ENCODE assay signal across 9 cellular contexts in the genomic region with DNA sequence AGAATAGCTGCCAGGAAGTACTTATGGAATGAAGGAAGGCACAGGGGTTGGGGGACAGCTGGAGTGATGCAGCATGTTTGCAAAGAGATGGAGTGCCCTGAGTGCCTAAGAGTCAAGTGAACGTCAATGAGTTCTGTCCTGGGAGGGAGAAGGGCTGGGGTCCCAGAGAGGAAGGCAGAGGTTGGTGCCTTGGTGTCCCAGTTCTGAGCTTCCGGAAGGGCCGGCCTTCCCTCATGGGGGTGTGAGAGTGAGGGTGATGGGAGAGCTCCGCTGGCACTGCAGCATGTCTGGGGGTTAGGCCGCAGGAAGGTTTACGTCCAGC. TPM values are rescaled to one million over a fixed set of nuclear protein-coding genes. Genes with fewer than 3 reads are reported as not detected.
DNase-seq lines count a peak whose midpoint lies in the region; ATAC-seq and TF ChIP-seq lines count a peak whose summit lies in the region.
"Had no signal": no experiment of that assay in that cellular context is flagged by ENCODE, and none has a peak within 500 bp of the region (broad histone marks: within the 10 kb centered on the region; RNA-seq: fewer than 3 reads in every experiment).

No MANE protein-coding gene starts in this region.

- WGBS in neuronal stem cell (ENCODE audit: extremely low coverage in 2 of 2, insufficient read length in 2 of 2, insufficient replicate concordance in 1 of 2), 2 donors, result no CpG with 5 or more reads among the region's 6 CpGs

- H3K9ac ChIP-seq in neuronal stem cell (ENCODE audit: low read depth, low read length, poor library complexity), result peak overlapping the region; percentile 82

- no peak for TF ChIP-seq CTCF in CD4-positive, alpha-beta T cell (IDR thresholded peaks at IDR 0.05)
- no peak for TF ChIP-seq CTCF in chondrocyte (IDR thresholded peaks at IDR 0.05)

- H4K91ac ChIP-seq in neuronal stem cell (ENCODE audit: low read depth, low read length, poor library complexity), result no peak overlapping the region

- peak overlapping the region; percentile 97 for H2AK5ac ChIP-seq in neuronal stem cell (ENCODE audit: low read depth, low read length)

- H3K4me2 ChIP-seq in neuronal stem cell (ENCODE audit: insufficient read depth, low read length, poor library complexity, severe bottlenecking), result no peak overlapping the region

- H3K14ac ChIP-seq in neuronal stem cell (ENCODE audit: low read length), result peak overlapping the region; percentile 75

- no peak overlapping the region for H3K27ac ChIP-seq in CD4-positive, alpha-beta T cell (ENCODE audit: low read depth, low read length)
- no peak overlapping the region for H3K27ac ChIP-seq in neuronal stem cell (replicated peaks; ENCODE audit: low read length)

- no peak for DNase-seq in CD4-positive, alpha-beta T cell
- DNase-seq in chondrocyte (ENCODE audit: low spot score) (no peak), neuronal stem cell (ENCODE audit: low spot score) (no peak), NCI-H187 (lab: John Stamatoyannopoulos, UW) (no peak), GDM1 (lab: John Stamatoyannopoulos, UW) (no peak)

- peaks cover 55 to 63% of the 10 kb centered on the region in 2 donors for H3K4me1 ChIP-seq in neuronal stem cell (ENCODE audit: control insufficient read depth in 2 of 2, insufficient read depth in 1 of 2, low read depth in 1 of 2, low read length in 2 of 2)

- H3K4me3 ChIP-seq in neuronal stem cell (ENCODE audit: low read length in 2 of 2), result no peak overlapping the region
- H3K4me3 ChIP-seq: ovary had no signal

- H4K8ac ChIP-seq in neuronal stem cell (ENCODE audit: low read depth, low read length), result no peak overlapping the region

- ATAC-seq in CD4-positive, alpha-beta T cell (ENCODE audit: poor library complexity), result no peak
- ATAC-seq in GM21360 (IDR thresholded peaks at IDR 0.05; ENCODE audit: unreplicated experiment), result no peak
- no peak for ATAC-seq in HG02763 (IDR thresholded peaks at IDR 0.05; ENCODE audit: unreplicated experiment)

- H2AFZ ChIP-seq in neuronal stem cell (ENCODE audit: low read length), result no peak overlapping the region

- peak overlapping the region; percentile 20 for H3K4me3 Mint-ChIP-seq in CD4-positive, alpha-beta T cell
- H3K4me3 Mint-ChIP-seq in IgD-negative memory B cell (peak overlapping the region in 3 of 4 donors; percentile 15 to 82 (median 51)), chondrocyte (ENCODE audit: unreplicated experiment) (peak overlapping the region; percentile 59)

- H3K23ac ChIP-seq in neuronal stem cell (ENCODE audit: low read depth, low read length, poor library complexity), result peak overlapping the region; percentile 76

- H3K27me3 Mint-ChIP-seq in CD4-positive, alpha-beta T cell, result peaks cover 35% of the 10 kb centered on the region
- H3K27me3 Mint-ChIP-seq in IgD-negative memory B cell (peaks cover 24% of the 10 kb centered on the region), chondrocyte (ENCODE audit: low read depth) (peaks cover 28% of the 10 kb centered on the region)

- peak overlapping the region; percentile 76 for H2BK12ac ChIP-seq in neuronal stem cell (ENCODE audit: low read length)

- peak overlapping the region; percentile 24 for H3K18ac ChIP-seq in neuronal stem cell (ENCODE audit: low read length)

- intact Hi-C loops in CD4-positive, alpha-beta T cell (cut with DNase I, micrococcal nuclease), result no loop called here

- H3K36me3 ChIP-seq in neuronal stem cell (replicated peaks in 1 of 2; ENCODE audit: control insufficient read depth in 2 of 2, insufficient read depth in 2 of 2, low read length in 2 of 2), result peaks cover 0 to 2% of the 10 kb centered on the region in 2 donors
- H3K36me3 ChIP-seq: ovary had no signal

- H3K4ac ChIP-seq in neuronal stem cell (ENCODE audit: low read length), result no peak overlapping the region

- H3K36me3 Mint-ChIP-seq in CD4-positive, alpha-beta T cell (ENCODE audit: low read depth), result no peaks in the 10 kb centered on the region
- peaks cover 2% of the 10 kb centered on the region for H3K36me3 Mint-ChIP-seq in IgD-negative memory B cell
- H3K36me3 Mint-ChIP-seq in chondrocyte (ENCODE audit: low read depth), result no peaks in the 10 kb centered on the region

- H3K27me3 ChIP-seq in CD4-positive, alpha-beta T cell (ENCODE audit: control insufficient read depth, insufficient read depth, low read length), result peaks cover 27% of the 10 kb centered on the region
- peaks cover 5 to 39% (median 21%) of the 10 kb centered on the region in 3 experiments for H3K27me3 ChIP-seq in neuronal stem cell (ENCODE audit: control insufficient read depth in 3 of 3, insufficient read depth in 3 of 3, low read depth in 1 of 3, low read length in 3 of 3)
- H3K27me3 ChIP-seq: ovary had no signal

- H3K27ac Mint-ChIP-seq in CD4-positive, alpha-beta T cell, result no peak overlapping the region
- H3K27ac Mint-ChIP-seq in IgD-negative memory B cell (peak overlapping the region in 2 of 3 donors; percentile 46 to 91), chondrocyte (ENCODE audit: unreplicated experiment) (peak overlapping the region; percentile 90)

- H2BK120ac ChIP-seq in neuronal stem cell (ENCODE audit: low read depth, low read length), result no peak overlapping the region

- CTCF ChIA-PET in CD4-positive, alpha-beta T cell (lab: Charles Lee), result interaction anchor here (0.7 to 3.7 kb wide), 11 partner anchors 8 to 274 kb away, joined by 3 to 25 read pairs (median 4); no protein-coding TSS in a partner anchor

- peaks cover 4% of the 10 kb centered on the region for H3K79me1 ChIP-seq in neuronal stem cell (ENCODE audit: low read depth, low read length)

- no peaks in the 10 kb centered on the region for H3K9me3 ChIP-seq in CD4-positive, alpha-beta T cell (ENCODE audit: control insufficient read depth, low read length)
- H3K9me3 ChIP-seq in neuronal stem cell (replicated peaks in 1 of 2; ENCODE audit: control insufficient read depth in 2 of 2, insufficient read depth in 1 of 2, low read depth in 1 of 2, low read length in 2 of 2), result no peaks in the 10 kb centered on the region
- H3K9me3 ChIP-seq: ovary had no signal

- no peak overlapping the region for H2BK5ac ChIP-seq in neuronal stem cell (ENCODE audit: low read length)

- no peaks in the 10 kb centered on the region for H3K9me3 Mint-ChIP-seq in CD4-positive, alpha-beta T cell
- no peaks in the 10 kb centered on the region for H3K9me3 Mint-ChIP-seq in IgD-negative memory B cell
- no peaks in the 10 kb centered on the region for H3K9me3 Mint-ChIP-seq in chondrocyte (ENCODE audit: low read depth)

- H3K4me1 Mint-ChIP-seq in CD4-positive, alpha-beta T cell (ENCODE audit: low read depth), result peaks cover 60% of the 10 kb centered on the region
- H3K4me1 Mint-ChIP-seq in IgD-negative memory B cell (peaks cover 42 to 58% (median 50%) of the 10 kb centered on the region in 3 donors), chondrocyte (ENCODE audit: low read depth) (peaks cover 64% of the 10 kb centered on the region)

- POLR2A ChIA-PET in CD4-positive, alpha-beta T cell (lab: Charles Lee), result interaction anchor here (0.6 to 2.0 kb wide), 4 partner anchors 35 to 159 kb away, joined by 3 to 6 read pairs (median 4); a partner anchor contains a TSS

- peak overlapping the region; percentile 93 for H2BK15ac ChIP-seq in neuronal stem cell (ENCODE audit: low read length)

RNA-seq across cellular contexts. Expression of a gene that starts 17.6 kb away (rescaled TPM):
- total RNA-seq in CD4-positive, alpha-beta T cell, result not detected
- not detected for polyA plus RNA-seq in IgD-negative memory B cell
- 6.0 to 11.6 TPM (median 6.9 TPM) in 3 replicates for total RNA-seq in chondrocyte
- 150 TPM for polyA plus RNA-seq in neuronal stem cell (2013, experiment 1 of 2)
- 143 TPM for polyA plus RNA-seq in neuronal stem cell (2013, experiment 2 of 2)

RNA-seq across cellular contexts. Expression of a gene that starts 17.7 kb away (rescaled TPM):
- total RNA-seq in CD4-positive, alpha-beta T cell, result not detected
- not detected for polyA plus RNA-seq in IgD-negative memory B cell
- total RNA-seq in chondrocyte, result 1.3 TPM in 1 of 3 replicates, not detected in the others
- 0.89 TPM for polyA plus RNA-seq in neuronal stem cell (2013, experiment 1 of 2)
- 0.54 TPM for polyA plus RNA-seq in neuronal stem cell (2013, experiment 2 of 2)

RNA-seq across cellular contexts. Expression of a gene that starts 40.4 kb away (rescaled TPM):
- total RNA-seq in CD4-positive, alpha-beta T cell, result under 1 TPM; 0.44 to 0.56 TPM
- not detected for polyA plus RNA-seq in IgD-negative memory B cell
- total RNA-seq in chondrocyte, result 0.36 TPM in 1 of 3 replicates, not detected in the others
- polyA plus RNA-seq in neuronal stem cell (2013, experiment 1 of 2), result 1.8 TPM
- 1.7 TPM for polyA plus RNA-seq in neuronal stem cell (2013, experiment 2 of 2)

RNA-seq across cellular contexts. Expression of a gene that starts 45.8 kb away (rescaled TPM):
- 1 to 10 TPM; 3.2 to 4.2 TPM for total RNA-seq in CD4-positive, alpha-beta T cell
- polyA plus RNA-seq in IgD-negative memory B cell, result 0.31 TPM
- total RNA-seq in chondrocyte, result 88.7 to 193 TPM (median 93.5 TPM) in 3 replicates
- 479 TPM for polyA plus RNA-seq in neuronal stem cell (2013, experiment 1 of 2)
- polyA plus RNA-seq in neuronal stem cell (2013, experiment 2 of 2), result 474 TPM

RNA-seq across cellular contexts. Expression of a gene that starts 58.4 kb away (rescaled TPM):
- total RNA-seq in CD4-positive, alpha-beta T cell, result 10 to 100 TPM; 35.3 to 36.3 TPM
- 45.5 TPM for polyA plus RNA-seq in IgD-negative memory B cell
- 14.4 to 21.6 TPM (median 16.4 TPM) in 3 replicates for total RNA-seq in chondrocyte
- polyA plus RNA-seq in neuronal stem cell (2013, experiment 1 of 2), result 17.6 TPM
- 17.2 TPM for polyA plus RNA-seq in neuronal stem cell (2013, experiment 2 of 2)
